ENCODE assay signal across 8 cellular contexts in the genomic region with DNA sequence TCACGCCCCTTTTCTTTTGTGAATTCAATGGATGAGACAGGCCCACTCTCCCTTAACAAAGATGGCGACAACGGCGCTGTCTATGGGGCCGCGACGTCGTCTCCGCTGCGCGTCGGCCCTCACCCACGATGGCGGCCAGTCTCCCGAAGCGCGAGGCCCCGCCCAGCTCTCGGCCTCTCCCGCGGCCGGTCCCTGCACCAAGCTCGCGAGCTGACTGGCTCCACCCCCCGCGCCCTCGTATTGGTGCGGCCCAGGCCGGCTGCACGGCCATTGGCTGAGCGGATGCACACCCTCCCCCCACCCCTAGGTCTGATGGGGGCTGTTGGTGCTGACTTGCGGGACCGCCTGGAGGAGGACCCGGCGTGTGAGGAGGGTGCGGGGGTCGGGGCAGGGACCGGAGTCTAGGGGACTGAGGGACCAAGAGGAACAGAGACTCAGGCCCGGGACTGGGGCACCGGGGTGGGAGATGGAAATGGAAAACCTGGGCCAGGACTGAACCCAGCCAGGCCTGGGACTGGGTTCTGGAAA. TPM values are rescaled to one million over a fixed set of nuclear protein-coding genes. Genes with fewer than 3 reads are reported as not detected.
DNase-seq lines count a peak whose midpoint lies in the region; ATAC-seq, FAIRE-seq and TF ChIP-seq lines count a peak whose summit lies in the region.

No MANE protein-coding gene starts in this region.

- no peaks in the 10 kb centered on the region for H3K9me3 ChIP-seq in kidney (ENCODE audit: control insufficient read depth in 1 of 2, low read length in 2 of 2)

- no peak for TF ChIP-seq CTCF in kidney (IDR thresholded peaks at IDR 0.05; ENCODE audit: borderline replicate concordance, extremely low read depth, insufficient read depth)

- H3K9ac ChIP-seq in kidney (ENCODE audit: low read length in 2 of 2): peak overlapping the region; percentile 81 to 82

- peak; percentile 97 for DNase-seq in NCI-H2171 (lab: John Stamatoyannopoulos, UW)
- peak; percentile 96 for DNase-seq in activated CD4-positive, alpha-beta T cell treated with anti-CD3 and anti-CD28 coated beads for 24 hours (ENCODE audit: low read depth in 2 of 2)
- peak; percentile 79 to 94 for DNase-seq in cerebellar nuclear complex (lab: John Stamatoyannopoulos, UW)
- DNase-seq in kidney: peak; percentile 99
- DNase-seq in stimulated activated CD4-positive, alpha-beta T cell treated with anti-CD3 and anti-CD28 coated beads, Interleukin-12 subunit alpha, Interleukin-12 subunit beta, amount 100 ng/mL, for 48 hours (ENCODE audit: low read depth in 2 of 3, low spot score in 1 of 3): peak; percentile 94 to 99 (median 95)

- peak; percentile 23 for TF ChIP-seq POLR2A in GM15510 (IDR thresholded peaks at IDR 0.05; ENCODE audit: borderline replicate concordance, extremely low read depth, insufficient read length)

- H3K36me3 ChIP-seq in kidney (ENCODE audit: control insufficient read depth in 1 of 2, insufficient read depth in 2 of 2, low read length in 2 of 2): peaks cover 0 to 4% of the 10 kb centered on the region in 2 donors

- intact Hi-C loops in kidney (cut with DNase I): no loop called here

- FAIRE-seq in kidney (lab: Jason Lieb, UNC): peak; percentile 39

- peak; percentile 51 for ATAC-seq in HG02943 (IDR thresholded peaks at IDR 0.05; ENCODE audit: low read depth, unreplicated experiment)
- ATAC-seq in HG03378 (IDR thresholded peaks at IDR 0.05; ENCODE audit: unreplicated experiment): no peak

- H3K4me1 ChIP-seq in kidney (ENCODE audit: control insufficient read depth in 1 of 2, insufficient read depth in 1 of 2, low read depth in 1 of 2, low read length in 2 of 2): peaks cover 7 to 16% of the 10 kb centered on the region in 2 donors

- H3K27ac ChIP-seq in kidney (ENCODE audit: low read depth in 2 of 2, low read length in 2 of 2): peak overlapping the region; percentile 78 to 89

- peak overlapping the region; percentile 67 to 78 for H3K4me3 ChIP-seq in kidney (ENCODE audit: low read length in 2 of 2)

RNA-seq across cellular contexts. Expression of a gene that starts 4.8 kb away (rescaled TPM):
- 23.3 TPM for total RNA-seq in kidney
- polyA plus RNA-seq in kidney (ENCODE audit: insufficient read depth, low read depth, low replicate concordance): 37.2 TPM

RNA-seq across cellular contexts. Expression of a gene that starts 5.2 kb away (rescaled TPM):
- 986 TPM for total RNA-seq in kidney
- polyA plus RNA-seq in kidney (ENCODE audit: insufficient read depth, low read depth, low replicate concordance): 1,596 TPM

RNA-seq across cellular contexts. Expression of a gene that starts 9.3 kb away (rescaled TPM):
- total RNA-seq in kidney: 15.9 TPM
- polyA plus RNA-seq in kidney (ENCODE audit: insufficient read depth, low read depth, low replicate concordance): 0.41 TPM

RNA-seq across cellular contexts. Expression of a gene that starts 13.0 kb away (rescaled TPM):
- 14.5 TPM for total RNA-seq in kidney
- 20.4 TPM for polyA plus RNA-seq in kidney (ENCODE audit: insufficient read depth, low read depth, low replicate concordance)

RNA-seq across cellular contexts. Expression of a gene that starts 17.6 kb away (rescaled TPM):
- not detected for total RNA-seq in kidney
- polyA plus RNA-seq in kidney (ENCODE audit: insufficient read depth, low read depth, low replicate concordance): not detected
